In genomic region chr11:118198370-118198769, GRCh38 we compare ENCODE assay signal across 8 cellular contexts. TPM values are rescaled to one million over a fixed set of nuclear protein-coding genes. Genes with fewer than 3 reads are reported as not detected.
DNase-seq lines count a peak whose midpoint lies in the region; ATAC-seq, FAIRE-seq and TF ChIP-seq lines count a peak whose summit lies in the region.

No MANE protein-coding gene starts in this region.

- peak overlapping the region; percentile 16 for H3K27ac ChIP-seq in HepG2 (ENCODE audit: extremely low read length, insufficient read depth, low read length)

- no peak for TF ChIP-seq POLR2A in HepG2 (IDR thresholded peaks at IDR 0.05; ENCODE audit: insufficient read depth in 1 of 2, low read depth in 2 of 2, low read length in 2 of 2)

- peak; percentile 90 for TF ChIP-seq RAD21 in HepG2 (CRISPR knock-in tag; IDR thresholded peaks at IDR 0.05)

- TF ChIP-seq EP300 in HepG2 (IDR thresholded peaks at IDR 0.05; ENCODE audit: low read depth in 2 of 2, low read length in 2 of 2) (no peak), HepG2 (CRISPR knock-in tag; IDR thresholded peaks at IDR 0.05; ENCODE audit: borderline replicate concordance) (no peak)

- WGBS in HepG2 (ENCODE audit: low lambda C conversion rate), result 2% methylated on average over 7 of the region's 9 CpGs

- no TSS peak for BruUV-seq in HepG2 (replicated peaks; lab: Mats Ljungman, UMichigan)

- H3K4me3 ChIP-seq in HepG2 (replicated peaks in 1 of 3; ENCODE audit: insufficient read depth in 1 of 3, low read depth in 2 of 3, low read length in 3 of 3), result no peak overlapping the region

- no peaks in the 10 kb centered on the region for H3K9me3 ChIP-seq in HepG2 (ENCODE audit: low read length)

- H3K36me3 ChIP-seq in HepG2 (replicated peaks in 1 of 2; ENCODE audit: control insufficient read depth in 1 of 2, insufficient read depth in 2 of 2, low read length in 2 of 2), result no peaks in the 10 kb centered on the region

- H3K4me1 ChIP-seq in HepG2 (ENCODE audit: insufficient read depth, low read length), result peaks cover 88% of the 10 kb centered on the region

- H3K9ac ChIP-seq in HepG2 (ENCODE audit: insufficient read depth, low read depth, low read length), result no peak overlapping the region

- DNase-seq in SHP77 (lab: John Stamatoyannopoulos, UW) (peak; percentile 8 to 45), SHP77 treated with DMSO at 0.1 percent for 48 hours (lab: John Stamatoyannopoulos, UW) (no peak), NCI-H2227 treated with DMSO at 0.1 percent for 48 hours (lab: John Stamatoyannopoulos, UW) (peak; percentile 42), cerebellar cortex (ENCODE audit: low spot score) (peak; percentile 50), HepG2 (ENCODE audit: low spot score) (peak; percentile 68)
- peak; percentile 84 to 86 for DNase-seq in activated CD4-positive, alpha-beta T cell treated with anti-CD3 and anti-CD28 coated beads for 4 hours
- peak; percentile 80 to 85 for DNase-seq in stimulated activated CD4-positive, alpha-beta T cell treated with anti-CD3 and anti-CD28 coated beads, Interleukin-4, amount 100 ng/mL, for 4 hours

- H3K79me2 ChIP-seq in HepG2 (ENCODE audit: insufficient read depth, low read length), result no peaks in the 10 kb centered on the region

- H3K4me2 ChIP-seq in HepG2 (ENCODE audit: low read depth, low read length), result peak overlapping the region; percentile 43

- CTCF ChIA-PET in HepG2 (lab: Yijun Ruan, JAX; ENCODE audit: low intra/inter-chr PET ratio, low total read pairs), result interaction anchor here (1.1 to 2.1 kb wide), 4 partner anchors 89 to 154 kb away, joined by 4 to 34 read pairs (median 6); no protein-coding TSS in a partner anchor

- POLR2A ChIA-PET in HepG2 (lab: Yijun Ruan, JAX), result interaction anchor here (0.6 to 2.0 kb wide), 9 partner anchors 14 to 1054 kb away, joined by 3 to 19 read pairs (median 4); partner anchors contain the start of genes MPZL2, MPZL3 and PAFAH1B2

- FAIRE-seq in HepG2 (lab: Jason Lieb, UNC), result peak; percentile 70

- no peaks in the 10 kb centered on the region for H3K27me3 ChIP-seq in HepG2 (ENCODE audit: control insufficient read depth in 1 of 2, insufficient read depth in 2 of 2, low read length in 2 of 2)

- in situ Hi-C loops in HepG2 (cut with HindIII; ENCODE audit: extremely low pct_ligation_motif_present, low pct_unique_long_range_greater_than_20kb), result loop anchor here (5.0 to 10.0 kb wide), 3 partner anchors 54 to 156 kb away; partner anchors contain the start of genes MPZL3 and UBE4A

- intact Hi-C loops in HepG2 (cut with micrococcal nuclease; ENCODE audit: unreplicated experiment), result loop anchor here (1.0 to 5.0 kb wide), 3 partner anchors 51 to 93 kb away; partner anchors contain the start of gene MPZL2

- ATAC-seq in HepG2 (peak; percentile 10; the same call in 1 of the 3 replicates), HG02642 (IDR thresholded peaks at IDR 0.05; ENCODE audit: poor library complexity, unreplicated experiment) (no peak)

- no peaks in the 10 kb centered on the region for H4K20me1 ChIP-seq in HepG2 (ENCODE audit: insufficient read depth, low read length)

- TF ChIP-seq CTCF in HepG2 (CRISPR knock-in tag; IDR thresholded peaks at IDR 0.05), result peak; percentile 94

- peak overlapping the region; percentile 71 for H2AFZ ChIP-seq in HepG2 (ENCODE audit: low read length)

RNA-seq across cellular contexts. Expression of gene SCN2B, which starts 21.9 kb away (rescaled TPM):
- 0.02 TPM in 1 of 2 replicates, not detected in the other for total RNA-seq in HepG2 (2016; rRNA removed; fragmentation: Illumina TruSeq; extraction: Trizol)
- not detected in 2 replicates for total RNA-seq in HepG2 (2016; cell fraction: cytosol; rRNA removed; fragmentation: Illumina TruSeq; extraction: Trizol; ENCODE audit: low read depth)
- total RNA-seq in HepG2 (2016; cell fraction: insoluble cytoplasmic fraction; rRNA removed; fragmentation: Illumina TruSeq; extraction: Trizol), result 0.02 TPM in 1 of 2 replicates, not detected in the other
- not detected in 2 replicates for total RNA-seq in HepG2 (2016; cell fraction: membrane; rRNA removed; fragmentation: Illumina TruSeq; extraction: Trizol)
- not detected in 2 replicates for total RNA-seq in HepG2 (2016; cell fraction: nucleus; rRNA removed; fragmentation: Illumina TruSeq; extraction: Trizol)
- 0.01 TPM in 2 replicates for polyA plus RNA-seq in HepG2 (2011; rRNA removed)
- 0.01 and 0.03 TPM in 2 replicates for polyA plus RNA-seq in HepG2 (2011; cell fraction: cytosol; rRNA removed)
- 0.02 and 0.03 TPM in 2 replicates for polyA plus RNA-seq in HepG2 (2011; cell fraction: nucleus; rRNA removed)
- polyA plus RNA-seq in HepG2 (2012), result 0.03 TPM in 1 of 2 replicates, not detected in the other
- not detected in 2 replicates for polyA plus RNA-seq in HepG2 (2016; cell fraction: cytosol; fragmentation: Illumina TruSeq; extraction: Trizol; ENCODE audit: low read depth)
- polyA plus RNA-seq in HepG2 (2016; cell fraction: insoluble cytoplasmic fraction; fragmentation: Illumina TruSeq; extraction: Trizol; ENCODE audit: low read depth), result 0.03 TPM in 1 of 2 replicates, not detected in the other
- not detected in 2 replicates for polyA plus RNA-seq in HepG2 (2016; cell fraction: membrane; fragmentation: Illumina TruSeq; extraction: Trizol; ENCODE audit: low read depth)
- polyA plus RNA-seq in HepG2 (2016; cell fraction: nucleus; fragmentation: Illumina TruSeq; extraction: Trizol; ENCODE audit: insufficient read depth, low read depth), result not detected in 2 replicates
- polyA minus RNA-seq in HepG2 (2011; rRNA and poly(A)+ RNA removed; ENCODE audit: low replicate concordance), result not detected in 2 replicates
- polyA minus RNA-seq in HepG2 (2011; cell fraction: cytosol; rRNA and poly(A)+ RNA removed), result not detected in 2 replicates
- not detected in 2 replicates for polyA minus RNA-seq in HepG2 (2011; cell fraction: nucleus; rRNA and poly(A)+ RNA removed)

RNA-seq across cellular contexts. Expression of gene JAML, which starts 26.4 kb away (rescaled TPM):
- 3.3 and 3.8 TPM in 2 replicates for total RNA-seq in HepG2 (2016; rRNA removed; fragmentation: Illumina TruSeq; extraction: Trizol)
- 0.71 and 0.97 TPM in 2 replicates for total RNA-seq in HepG2 (2016; cell fraction: cytosol; rRNA removed; fragmentation: Illumina TruSeq; extraction: Trizol; ENCODE audit: low read depth)
- 3.7 and 4.6 TPM in 2 replicates for total RNA-seq in HepG2 (2016; cell fraction: insoluble cytoplasmic fraction; rRNA removed; fragmentation: Illumina TruSeq; extraction: Trizol)
- total RNA-seq in HepG2 (2016; cell fraction: membrane; rRNA removed; fragmentation: Illumina TruSeq; extraction: Trizol), result 1.8 and 1.9 TPM in 2 replicates
- 3.5 and 4.0 TPM in 2 replicates for total RNA-seq in HepG2 (2016; cell fraction: nucleus; rRNA removed; fragmentation: Illumina TruSeq; extraction: Trizol)
- 2.0 and 2.8 TPM in 2 replicates for polyA plus RNA-seq in HepG2 (2011; rRNA removed)
- 0.91 and 1.1 TPM in 2 replicates for polyA plus RNA-seq in HepG2 (2011; cell fraction: cytosol; rRNA removed)
- polyA plus RNA-seq in HepG2 (2011; cell fraction: nucleus; rRNA removed), result 8.0 and 9.7 TPM in 2 replicates
- polyA plus RNA-seq in HepG2 (2012), result 9.8 and 22.2 TPM in 2 replicates
- polyA plus RNA-seq in HepG2 (2016; cell fraction: cytosol; fragmentation: Illumina TruSeq; extraction: Trizol; ENCODE audit: low read depth), result 0.93 and 0.95 TPM in 2 replicates
- polyA plus RNA-seq in HepG2 (2016; cell fraction: insoluble cytoplasmic fraction; fragmentation: Illumina TruSeq; extraction: Trizol; ENCODE audit: low read depth), result 2.7 and 4.1 TPM in 2 replicates
- 1.4 and 1.7 TPM in 2 replicates for polyA plus RNA-seq in HepG2 (2016; cell fraction: membrane; fragmentation: Illumina TruSeq; extraction: Trizol; ENCODE audit: low read depth)
- polyA plus RNA-seq in HepG2 (2016; cell fraction: nucleus; fragmentation: Illumina TruSeq; extraction: Trizol; ENCODE audit: insufficient read depth, low read depth), result 5.7 and 5.9 TPM in 2 replicates
- polyA minus RNA-seq in HepG2 (2011; rRNA and poly(A)+ RNA removed; ENCODE audit: low replicate concordance), result 1.7 TPM in 1 of 2 replicates, not detected in the other
- polyA minus RNA-seq in HepG2 (2011; cell fraction: cytosol; rRNA and poly(A)+ RNA removed), result 0.44 and 0.59 TPM in 2 replicates
- polyA minus RNA-seq in HepG2 (2011; cell fraction: nucleus; rRNA and poly(A)+ RNA removed), result 6.0 and 6.1 TPM in 2 replicates

RNA-seq across cellular contexts. Expression of gene SCN4B, which starts 45.7 kb away (rescaled TPM):
- total RNA-seq in HepG2 (2016; rRNA removed; fragmentation: Illumina TruSeq; extraction: Trizol), result 0.04 TPM in 1 of 2 replicates, not detected in the other
- not detected in 2 replicates for total RNA-seq in HepG2 (2016; cell fraction: cytosol; rRNA removed; fragmentation: Illumina TruSeq; extraction: Trizol; ENCODE audit: low read depth)
- 0.19 TPM in 1 of 2 replicates, not detected in the other for total RNA-seq in HepG2 (2016; cell fraction: insoluble cytoplasmic fraction; rRNA removed; fragmentation: Illumina TruSeq; extraction: Trizol)
- 0.03 TPM in 1 of 2 replicates, not detected in the other for total RNA-seq in HepG2 (2016; cell fraction: membrane; rRNA removed; fragmentation: Illumina TruSeq; extraction: Trizol)
- not detected in 2 replicates for total RNA-seq in HepG2 (2016; cell fraction: nucleus; rRNA removed; fragmentation: Illumina TruSeq; extraction: Trizol)
- 0.29 and 0.38 TPM in 2 replicates for polyA plus RNA-seq in HepG2 (2011; rRNA removed)
- 0.13 and 0.19 TPM in 2 replicates for polyA plus RNA-seq in HepG2 (2011; cell fraction: cytosol; rRNA removed)
- 0.64 and 0.72 TPM in 2 replicates for polyA plus RNA-seq in HepG2 (2011; cell fraction: nucleus; rRNA removed)
- polyA plus RNA-seq in HepG2 (2012), result 0.07 TPM in 2 replicates
- not detected in 2 replicates for polyA plus RNA-seq in HepG2 (2016; cell fraction: cytosol; fragmentation: Illumina TruSeq; extraction: Trizol; ENCODE audit: low read depth)
- 0.20 TPM in 1 of 2 replicates, not detected in the other for polyA plus RNA-seq in HepG2 (2016; cell fraction: insoluble cytoplasmic fraction; fragmentation: Illumina TruSeq; extraction: Trizol; ENCODE audit: low read depth)
- 0.16 TPM in 1 of 2 replicates, not detected in the other for polyA plus RNA-seq in HepG2 (2016; cell fraction: membrane; fragmentation: Illumina TruSeq; extraction: Trizol; ENCODE audit: low read depth)
- polyA plus RNA-seq in HepG2 (2016; cell fraction: nucleus; fragmentation: Illumina TruSeq; extraction: Trizol; ENCODE audit: insufficient read depth, low read depth), result 0.17 and 0.42 TPM in 2 replicates
- 0.18 TPM in 1 of 2 replicates, not detected in the other for polyA minus RNA-seq in HepG2 (2011; rRNA and poly(A)+ RNA removed; ENCODE audit: low replicate concordance)
- polyA minus RNA-seq in HepG2 (2011; cell fraction: cytosol; rRNA and poly(A)+ RNA removed), result not detected in 2 replicates
- 0.39 and 0.75 TPM in 2 replicates for polyA minus RNA-seq in HepG2 (2011; cell fraction: nucleus; rRNA and poly(A)+ RNA removed)

RNA-seq across cellular contexts. Expression of gene MPZL3, which starts 53.8 kb away (rescaled TPM):
- total RNA-seq in HepG2 (2016; rRNA removed; fragmentation: Illumina TruSeq; extraction: Trizol), result 6.6 and 9.3 TPM in 2 replicates
- total RNA-seq in HepG2 (2016; cell fraction: cytosol; rRNA removed; fragmentation: Illumina TruSeq; extraction: Trizol; ENCODE audit: low read depth), result 0.51 and 0.88 TPM in 2 replicates
- 6.1 and 9.5 TPM in 2 replicates for total RNA-seq in HepG2 (2016; cell fraction: insoluble cytoplasmic fraction; rRNA removed; fragmentation: Illumina TruSeq; extraction: Trizol)
- 3.0 and 3.4 TPM in 2 replicates for total RNA-seq in HepG2 (2016; cell fraction: membrane; rRNA removed; fragmentation: Illumina TruSeq; extraction: Trizol)
- total RNA-seq in HepG2 (2016; cell fraction: nucleus; rRNA removed; fragmentation: Illumina TruSeq; extraction: Trizol), result 7.4 and 9.6 TPM in 2 replicates
- polyA plus RNA-seq in HepG2 (2011; rRNA removed), result 4.5 and 5.3 TPM in 2 replicates
- 3.1 and 4.4 TPM in 2 replicates for polyA plus RNA-seq in HepG2 (2011; cell fraction: cytosol; rRNA removed)
- polyA plus RNA-seq in HepG2 (2011; cell fraction: nucleus; rRNA removed), result 2.5 TPM in 2 replicates
- polyA plus RNA-seq in HepG2 (2012), result 4.4 and 4.5 TPM in 2 replicates
- 0.26 and 0.48 TPM in 2 replicates for polyA plus RNA-seq in HepG2 (2016; cell fraction: cytosol; fragmentation: Illumina TruSeq; extraction: Trizol; ENCODE audit: low read depth)
- polyA plus RNA-seq in HepG2 (2016; cell fraction: insoluble cytoplasmic fraction; fragmentation: Illumina TruSeq; extraction: Trizol; ENCODE audit: low read depth), result 3.1 and 3.5 TPM in 2 replicates
- polyA plus RNA-seq in HepG2 (2016; cell fraction: membrane; fragmentation: Illumina TruSeq; extraction: Trizol; ENCODE audit: low read depth), result 1.2 TPM in 2 replicates
- 8.3 and 8.4 TPM in 2 replicates for polyA plus RNA-seq in HepG2 (2016; cell fraction: nucleus; fragmentation: Illumina TruSeq; extraction: Trizol; ENCODE audit: insufficient read depth, low read depth)
- polyA minus RNA-seq in HepG2 (2011; rRNA and poly(A)+ RNA removed; ENCODE audit: low replicate concordance), result 3.3 and 7.7 TPM in 2 replicates
- 8.2 and 11.8 TPM in 2 replicates for polyA minus RNA-seq in HepG2 (2011; cell fraction: cytosol; rRNA and poly(A)+ RNA removed)
- 3.5 and 4.4 TPM in 2 replicates for polyA minus RNA-seq in HepG2 (2011; cell fraction: nucleus; rRNA and poly(A)+ RNA removed)
